In the genomic region with DNA sequence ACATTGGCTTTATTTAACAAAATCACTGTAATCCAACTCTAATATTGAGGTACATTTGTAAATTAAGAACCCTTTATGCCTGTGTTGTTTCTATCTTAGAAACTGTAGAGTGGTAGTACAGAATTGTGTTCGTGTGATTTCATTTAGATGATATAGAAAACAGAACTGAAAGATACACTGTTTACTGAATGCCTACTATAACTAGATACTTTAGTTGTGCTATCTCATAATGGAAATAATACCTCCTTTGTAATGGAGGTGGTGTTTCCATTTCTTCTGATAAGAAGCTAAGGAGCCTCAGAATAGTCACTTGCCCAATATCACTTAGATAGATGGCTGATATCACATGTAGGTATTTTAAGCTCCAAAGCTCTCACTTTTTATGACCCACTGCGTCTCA, we compare ENCODE assay signal across 33 cellular contexts.
"Had no signal": no experiment of that assay in that cellular context is flagged by ENCODE, and none has a peak within 500 bp of the region (broad histone marks: within the 10 kb centered on the region; RNA-seq: fewer than 3 reads in every experiment).

No MANE protein-coding gene starts in this region.

- H3K9me3 ChIP-seq: adrenal gland, body of pancreas, breast epithelium had no signal

- H3K4me1 ChIP-seq: adrenal gland, breast epithelium had no signal

- H3K27ac Mint-ChIP-seq: activated B cell treated with CpG ODN at 0.5 μM for 24 hours; activated CD4-positive, alpha-beta memory T cell treated with anti-CD3 and anti-CD28 coated beads for 36 hours; activated CD4-positive, alpha-beta T cell treated with anti-CD3 and anti-CD28 coated beads, Interleukin-2, amount 10 ng/mL, durations not matched to agents 24 days and 14 days; activated CD8-positive, alpha-beta T cell treated with anti-CD3 and anti-CD28 coated beads for 36 hours; activated naive CD4-positive, alpha-beta T cell treated with anti-CD3 and anti-CD28 coated beads for 36 hours; activated naive CD4-positive, alpha-beta T cell treated with anti-CD3 and anti-CD28 coated beads, Interleukin-2, amount 50 U/mL, for 72 hours; activated naive CD8-positive, alpha-beta T cell treated with anti-CD3 and anti-CD28 coated beads for 36 hours; activated T-cell treated with anti-CD3 and anti-CD28 coated beads, Interleukin-2, amount 50 U/mL, for 72 hours; activated T-helper 1 cell treated with anti-CD3 and anti-CD28 coated beads, Interleukin-12 subunit alpha, Interleukin-12 subunit beta, Interleukin-2, Interleukin-4 antibody, amounts not matched to agents 30 ng/mL and 10 ng/mL and 1 ng/mL, durations not matched to agents 14 hours and 24 hours and 36 hours; activated T-helper 17 cell treated with anti-CD3 and anti-CD28 coated beads, Interleukin-2, amount 50 U/mL, for 72 hours; T-helper 2 cell treated with Interferon-gamma antibody and Interleukin-4, amounts not matched to agents 5 μg/mL and 100 μg/mL, for 36 hours had no signal

- H3K27ac ChIP-seq: adrenal gland, body of pancreas, brain microvascular endothelial cell, breast epithelium, VCaP had no signal

- H3K4me3 ChIP-seq: adrenal gland, body of pancreas, breast epithelium had no signal

- H3K4me3 Mint-ChIP-seq: activated B cell treated with CpG ODN at 0.5 μM for 24 hours; activated CD4-positive, alpha-beta memory T cell treated with anti-CD3 and anti-CD28 coated beads for 36 hours; activated CD4-positive, alpha-beta T cell treated with anti-CD3 and anti-CD28 coated beads, Interleukin-2, amount 10 ng/mL, durations not matched to agents 24 days and 14 days; activated CD8-positive, alpha-beta T cell treated with anti-CD3 and anti-CD28 coated beads for 36 hours; activated naive CD4-positive, alpha-beta T cell treated with anti-CD3 and anti-CD28 coated beads for 36 hours; activated naive CD8-positive, alpha-beta T cell treated with anti-CD3 and anti-CD28 coated beads for 36 hours; activated T-cell treated with anti-CD3 and anti-CD28 coated beads, Interleukin-2, amount 50 U/mL, for 4 hours; activated T-cell treated with anti-CD3 and anti-CD28 coated beads, Interleukin-2, amount 50 U/mL, for 72 hours; activated T-helper 1 cell treated with anti-CD3 and anti-CD28 coated beads, Interleukin-12 subunit alpha, Interleukin-12 subunit beta, Interleukin-2, Interleukin-4 antibody, amounts not matched to agents 30 ng/mL and 10 ng/mL and 1 ng/mL, durations not matched to agents 14 hours and 24 hours and 36 hours; activated T-helper 17 cell treated with anti-CD3 and anti-CD28 coated beads, Interleukin-2, amount 50 U/mL, for 72 hours; T-helper 2 cell treated with Interferon-gamma antibody and Interleukin-4, amounts not matched to agents 5 μg/mL and 100 μg/mL, for 36 hours had no signal

- H3K9me3 Mint-ChIP-seq: activated B cell treated with CpG ODN at 0.5 μM for 24 hours; activated CD4-positive, alpha-beta memory T cell treated with anti-CD3 and anti-CD28 coated beads for 36 hours; activated CD4-positive, alpha-beta T cell treated with anti-CD3 and anti-CD28 coated beads, Interleukin-2, amount 10 ng/mL, durations not matched to agents 24 days and 14 days; activated CD8-positive, alpha-beta T cell treated with anti-CD3 and anti-CD28 coated beads for 36 hours; activated naive CD4-positive, alpha-beta T cell treated with anti-CD3 and anti-CD28 coated beads for 36 hours; activated naive CD8-positive, alpha-beta T cell treated with anti-CD3 and anti-CD28 coated beads for 36 hours; activated T-cell treated with anti-CD3 and anti-CD28 coated beads, Interleukin-2, amount 50 U/mL, for 4 hours; activated T-helper 1 cell treated with anti-CD3 and anti-CD28 coated beads, Interleukin-12 subunit alpha, Interleukin-12 subunit beta, Interleukin-2, Interleukin-4 antibody, amounts not matched to agents 30 ng/mL and 10 ng/mL and 1 ng/mL, durations not matched to agents 14 hours and 24 hours and 36 hours; activated T-helper 17 cell treated with anti-CD3 and anti-CD28 coated beads, Interleukin-2, amount 50 U/mL, for 72 hours; T-helper 2 cell treated with Interferon-gamma antibody and Interleukin-4, amounts not matched to agents 5 μg/mL and 100 μg/mL, for 36 hours had no signal

- H3K27me3 Mint-ChIP-seq: activated B cell treated with CpG ODN at 0.5 μM for 24 hours; activated CD4-positive, alpha-beta memory T cell treated with anti-CD3 and anti-CD28 coated beads for 36 hours; activated CD4-positive, alpha-beta T cell treated with anti-CD3 and anti-CD28 coated beads, Interleukin-2, amount 10 ng/mL, durations not matched to agents 24 days and 14 days; activated CD8-positive, alpha-beta T cell treated with anti-CD3 and anti-CD28 coated beads for 36 hours; activated naive CD8-positive, alpha-beta T cell treated with anti-CD3 and anti-CD28 coated beads for 36 hours; activated T-helper 17 cell treated with anti-CD3 and anti-CD28 coated beads, Interleukin-2, amount 50 U/mL, for 72 hours had no signal

- DNase-seq: activated B cell treated with CpG ODN at 0.5 μM for 24 hours; activated CD4-positive, alpha-beta memory T cell treated with anti-CD3 and anti-CD28 coated beads for 36 hours; activated CD4-positive, alpha-beta T cell treated with anti-CD3 and anti-CD28 coated beads for 4 hours; activated CD4-positive, alpha-beta T cell treated with anti-CD3 and anti-CD28 coated beads, Interleukin-2, amount 10 ng/mL, durations not matched to agents 24 days and 14 days; activated CD4-positive, alpha-beta T cell treated with anti-CD3 and anti-CD28 coated beads, Interleukin-2, amount 50 U/mL, for 1 hour; activated CD4-positive, alpha-beta T cell treated with anti-CD3 and anti-CD28 coated beads, Interleukin-2, amount 50 U/mL, for 4 hours; activated CD4-positive, CD25-positive, alpha-beta regulatory T cell treated with anti-CD3 and anti-CD28 coated beads, Interleukin-2, amount 50 U/mL, for 72 hours; activated CD8-positive, alpha-beta memory T cell treated with anti-CD3 and anti-CD28 coated beads, Interleukin-2, amount 50 U/mL, for 4 hours; activated CD8-positive, alpha-beta T cell treated with anti-CD3 and anti-CD28 coated beads for 36 hours; activated effector memory CD4-positive, alpha-beta T cell treated with anti-CD3 and anti-CD28 coated beads, Interleukin-2, amount 50 U/mL, for 16 hours; activated gamma-delta T cell treated with Interleukin-2 at 50 U/mL for 16 hours; activated naive CD4-positive, alpha-beta T cell; activated naive CD4-positive, alpha-beta T cell treated with anti-CD3 and anti-CD28 coated beads for 36 hours; activated naive CD4-positive, alpha-beta T cell treated with anti-CD3 and anti-CD28 coated beads, Interleukin-2, amount 50 U/mL, for 16 hours; activated naive CD8-positive, alpha-beta T cell treated with anti-CD3 and anti-CD28 coated beads for 36 hours; activated T-cell treated with anti-CD3 and anti-CD28 coated beads for 4 hours; activated T-cell treated with anti-CD3 and anti-CD28 coated beads, Interleukin-2, amount 50 U/mL, for 1 hour; activated T-cell treated with anti-CD3 and anti-CD28 coated beads, Interleukin-2, amount 50 U/mL, for 4 hours; activated T-cell treated with anti-CD3 and anti-CD28 coated beads, Interleukin-2, amount 50 U/mL, for 72 hours; adrenal gland; amniotic stem cell; aorta; body of pancreas; brain microvascular endothelial cell; central memory CD4-positive, alpha-beta T cell; T-helper 2 cell; T-helper 9 cell had no signal

- ATAC-seq: activated CD8-positive, alpha-beta T cell treated with anti-CD3 and anti-CD28 coated beads for 36 hours; activated T-cell treated with anti-CD3 and anti-CD28 coated beads, Interleukin-2, amount 50 U/mL, for 4 hours; activated T-cell treated with anti-CD3 and anti-CD28 coated beads, Interleukin-2, amount 50 U/mL, for 72 hours; activated T-helper 17 cell treated with anti-CD3 and anti-CD28 coated beads, Interleukin-2, amount 50 U/mL, for 72 hours; body of pancreas had no signal

- H3K36me3 ChIP-seq: adrenal gland, breast epithelium had no signal

- H3K27me3 ChIP-seq: adrenal gland, body of pancreas, brain microvascular endothelial cell, breast epithelium had no signal

- H3K4me1 Mint-ChIP-seq: activated B cell treated with CpG ODN at 0.5 μM for 24 hours; activated naive CD8-positive, alpha-beta T cell treated with anti-CD3 and anti-CD28 coated beads for 36 hours; activated T-helper 17 cell treated with anti-CD3 and anti-CD28 coated beads, Interleukin-2, amount 50 U/mL, for 72 hours had no signal
